23 cellular contexts compared by ENCODE assay signal in genomic region chr20:63881451-63882226, GRCh38. TPM values are rescaled to one million over a fixed set of nuclear protein-coding genes. Genes with fewer than 3 reads are reported as not detected.
"Had no signal": no experiment of that assay in that cellular context is flagged by ENCODE, and none has a peak within 500 bp of the region (broad histone marks: within the 10 kb centered on the region; RNA-seq: fewer than 3 reads in every experiment).

No MANE protein-coding gene starts in this region.

- H3K4me3 ChIP-seq: coronary artery, mucosa of descending colon, pancreas, thyroid gland had no signal

- H3K27ac Mint-ChIP-seq: activated CD4-positive, alpha-beta T cell treated with anti-CD3 and anti-CD28 coated beads, Interleukin-2, amount 10 ng/mL, durations not matched to agents 24 days and 14 days; activated CD8-positive, alpha-beta T cell treated with anti-CD3 and anti-CD28 coated beads, Interleukin-2, amount 10 ng/mL, durations not matched to agents 7 days and 5 days; activated naive CD4-positive, alpha-beta T cell treated with anti-CD3 and anti-CD28 coated beads for 36 hours; memory B cell; naive B cell had no signal

- H3K4me1 Mint-ChIP-seq: activated CD4-positive, alpha-beta T cell treated with anti-CD3 and anti-CD28 coated beads, Interleukin-2, amount 10 ng/mL, durations not matched to agents 24 days and 14 days; brain had no signal

- ATAC-seq: activated CD8-positive, alpha-beta T cell treated with anti-CD3 and anti-CD28 coated beads, Interleukin-2, amount 10 ng/mL, durations not matched to agents 7 days and 5 days; activated T-cell treated with anti-CD3 and anti-CD28 coated beads, Interleukin-2, amount 50 U/mL, for 4 hours; mucosa of descending colon; pancreas; sciatic nerve had no signal

- H3K4me3 Mint-ChIP-seq: activated CD4-positive, alpha-beta T cell treated with anti-CD3 and anti-CD28 coated beads, Interleukin-2, amount 10 ng/mL, durations not matched to agents 24 days and 14 days; activated CD8-positive, alpha-beta T cell treated with anti-CD3 and anti-CD28 coated beads, Interleukin-2, amount 10 ng/mL, durations not matched to agents 7 days and 5 days; activated naive CD4-positive, alpha-beta T cell treated with anti-CD3 and anti-CD28 coated beads for 36 hours; activated T-cell treated with anti-CD3 and anti-CD28 coated beads, Interleukin-2, amount 50 U/mL, for 4 hours; brain; memory B cell; naive B cell had no signal

- DNase-seq: activated CD4-positive, alpha-beta T cell treated with anti-CD3 and anti-CD28 coated beads, Interleukin-2, amount 10 ng/mL, durations not matched to agents 24 days and 14 days; activated CD8-positive, alpha-beta T cell treated with anti-CD3 and anti-CD28 coated beads, Interleukin-2, amount 10 ng/mL, durations not matched to agents 7 days and 5 days; activated naive CD4-positive, alpha-beta T cell treated with anti-CD3 and anti-CD28 coated beads for 36 hours; activated T-cell treated with anti-CD3 and anti-CD28 coated beads, Interleukin-2, amount 50 U/mL, for 4 hours; anterior cingulate cortex; central memory CD4-positive, alpha-beta T cell; erythroblast; foreskin melanocyte; glutamatergic neuron; mucosa of descending colon; naive B cell; stimulated activated naive CD4-positive, alpha-beta T cell; thyroid gland had no signal

- H3K27ac ChIP-seq: coronary artery, pancreas, thyroid gland had no signal

- H3K36me3 Mint-ChIP-seq: naive B cell had no signal

- H3K27me3 Mint-ChIP-seq: activated CD4-positive, alpha-beta T cell treated with anti-CD3 and anti-CD28 coated beads, Interleukin-2, amount 10 ng/mL, durations not matched to agents 24 days and 14 days; brain; memory B cell; naive B cell had no signal

- H3K4me1 ChIP-seq: pancreas, thyroid gland had no signal

- H3K9me3 ChIP-seq: mucosa of descending colon, pancreas, thyroid gland had no signal

- H3K9me3 Mint-ChIP-seq: activated CD4-positive, alpha-beta T cell treated with anti-CD3 and anti-CD28 coated beads, Interleukin-2, amount 10 ng/mL, durations not matched to agents 24 days and 14 days; activated naive CD4-positive, alpha-beta T cell treated with anti-CD3 and anti-CD28 coated beads for 36 hours; activated T-cell treated with anti-CD3 and anti-CD28 coated beads, Interleukin-2, amount 50 U/mL, for 4 hours; brain; memory B cell; naive B cell had no signal

- H3K27me3 ChIP-seq: pancreas, thyroid gland had no signal

RNA-seq across cellular contexts. Expression of gene ABHD16B, which starts 20.3 kb away (rescaled TPM):
- total RNA-seq: activated CD8-positive, alpha-beta T cell treated with anti-CD3 and anti-CD28 coated beads, Interleukin-2, amount 10 ng/mL, durations not matched to agents 7 days and 5 days; activated naive CD4-positive, alpha-beta T cell treated with anti-CD3 and anti-CD28 coated beads for 36 hours; activated T-cell treated with anti-CD3 and anti-CD28 coated beads, Interleukin-2, amount 50 U/mL, for 4 hours; kidney epithelial cell; liver; mucosa of descending colon; pancreas; pulmonary artery endothelial cell; sciatic nerve; subcutaneous adipose tissue; thyroid gland; ureter had no signal
